Comparison of ENCODE assay signal across 21 cellular contexts in genomic region chr16:30478766-30479478, GRCh38. TPM values are rescaled to one million over a fixed set of nuclear protein-coding genes. Genes with fewer than 3 reads are reported as not detected.
DNase-seq lines count a peak whose midpoint lies in the region; ATAC-seq lines count a peak whose summit lies in the region.
"Had no signal": no experiment of that assay in that cellular context is flagged by ENCODE, and none has a peak within 500 bp of the region (broad histone marks: within the 10 kb centered on the region; RNA-seq: fewer than 3 reads in every experiment).

No MANE protein-coding gene starts in this region.

- intact Hi-C loops in activated naive CD4-positive, alpha-beta T cell treated with anti-CD3 and anti-CD28 coated beads for 36 hours (cut with micrococcal nuclease), result no loop called here

- H3K4me3 Mint-ChIP-seq in activated naive CD4-positive, alpha-beta T cell treated with anti-CD3 and anti-CD28 coated beads for 36 hours, result no peak overlapping the region
- H3K4me3 Mint-ChIP-seq in IgD-negative memory B cell, result peak overlapping the region in 2 of 4 donors; percentile 61 to 77
- H3K4me3 Mint-ChIP-seq in activated naive CD8-positive, alpha-beta T cell treated with anti-CD3 and anti-CD28 coated beads for 36 hours, result no peak overlapping the region
- H3K4me3 Mint-ChIP-seq in stimulated activated naive B cell treated with anti-CD40 and anti-IgM and Interleukin-4, amounts not matched to agents 10 μg/mL and 1 μg/mL and 100 μg/mL, for 72 hours, result peak overlapping the region; percentile 1 to 26

- no peak for ATAC-seq in activated naive CD4-positive, alpha-beta T cell treated with anti-CD3 and anti-CD28 coated beads, Interleukin-2, amount 50 U/mL, for 72 hours
- ATAC-seq in stimulated activated naive B cell treated with anti-CD40 and anti-IgM and Interleukin-4, amounts not matched to agents 10 μg/mL and 1 μg/mL and 100 μg/mL, for 72 hours (replicated peaks), result peak; percentile 56 to 68
- no peak for ATAC-seq in GM21717 (IDR thresholded peaks at IDR 0.05; ENCODE audit: unreplicated experiment)
- ATAC-seq: esophagus mucosa, left lobe of liver had no signal

- H3K27ac Mint-ChIP-seq in activated naive CD4-positive, alpha-beta T cell treated with anti-CD3 and anti-CD28 coated beads for 36 hours, result peak overlapping the region; percentile 6
- no peak overlapping the region for H3K27ac Mint-ChIP-seq in activated naive CD4-positive, alpha-beta T cell treated with anti-CD3 and anti-CD28 coated beads, Interleukin-2, amount 50 U/mL, for 72 hours
- H3K27ac Mint-ChIP-seq in IgD-negative memory B cell, result peak overlapping the region; percentile 18 to 69 (median 54)
- peak overlapping the region; percentile 59 for H3K27ac Mint-ChIP-seq in activated naive CD8-positive, alpha-beta T cell treated with anti-CD3 and anti-CD28 coated beads for 36 hours
- H3K27ac Mint-ChIP-seq in stimulated activated naive B cell treated with anti-CD40 and anti-IgM and Interleukin-4, amounts not matched to agents 10 μg/mL and 1 μg/mL and 100 μg/mL, for 72 hours, result peak overlapping the region; percentile 47

- CTCF ChIA-PET in activated naive CD4-positive, alpha-beta T cell treated with anti-CD3 and anti-CD28 coated beads for 36 hours (lab: Charles Lee), result interaction anchor here (0.8 to 1.7 kb wide), 3 partner anchors 29 to 216 kb away, joined by 3 to 8 read pairs (median 3); partner anchors contain the start of gene DCTPP1

- no peaks in the 10 kb centered on the region for H3K9me3 Mint-ChIP-seq in activated naive CD4-positive, alpha-beta T cell treated with anti-CD3 and anti-CD28 coated beads for 36 hours
- no peaks in the 10 kb centered on the region for H3K9me3 Mint-ChIP-seq in activated naive CD4-positive, alpha-beta T cell treated with anti-CD3 and anti-CD28 coated beads, Interleukin-2, amount 50 U/mL, for 72 hours
- no peaks in the 10 kb centered on the region for H3K9me3 Mint-ChIP-seq in IgD-negative memory B cell
- H3K9me3 Mint-ChIP-seq in activated naive CD8-positive, alpha-beta T cell treated with anti-CD3 and anti-CD28 coated beads for 36 hours, result no peaks in the 10 kb centered on the region
- H3K9me3 Mint-ChIP-seq in stimulated activated naive B cell treated with anti-CD40 and anti-IgM and Interleukin-4, amounts not matched to agents 10 μg/mL and 1 μg/mL and 100 μg/mL, for 72 hours, result peaks cover 0 to 3% of the 10 kb centered on the region in 2 donors

- peaks cover 46% of the 10 kb centered on the region for H3K4me1 Mint-ChIP-seq in activated naive CD4-positive, alpha-beta T cell treated with anti-CD3 and anti-CD28 coated beads for 36 hours (ENCODE audit: low read depth)
- H3K4me1 Mint-ChIP-seq in IgD-negative memory B cell, result peaks cover 13 to 29% (median 26%) of the 10 kb centered on the region in 3 donors
- peaks cover 57% of the 10 kb centered on the region for H3K4me1 Mint-ChIP-seq in activated naive CD8-positive, alpha-beta T cell treated with anti-CD3 and anti-CD28 coated beads for 36 hours
- H3K4me1 Mint-ChIP-seq in stimulated activated naive B cell treated with anti-CD40 and anti-IgM and Interleukin-4, amounts not matched to agents 10 μg/mL and 1 μg/mL and 100 μg/mL, for 72 hours, result peaks cover 37 to 69% of the 10 kb centered on the region in 2 donors

- no peak for DNase-seq in activated naive CD4-positive, alpha-beta T cell treated with anti-CD3 and anti-CD28 coated beads for 36 hours
- no peak for DNase-seq in activated naive CD4-positive, alpha-beta T cell treated with anti-CD3 and anti-CD28 coated beads, Interleukin-2, amount 50 U/mL, for 72 hours (ENCODE audit: low spot score in 2 of 2)
- no peak for DNase-seq in activated naive CD8-positive, alpha-beta T cell treated with anti-CD3 and anti-CD28 coated beads for 36 hours
- no peak for DNase-seq in stimulated activated naive B cell treated with anti-CD40 and anti-IgM and Interleukin-4, amounts not matched to agents 10 μg/mL and 1 μg/mL and 100 μg/mL, for 72 hours
- no peak for DNase-seq in HuH-7 (ENCODE audit: low spot score)
- DNase-seq in DMS153 treated with DMSO at 0.1 percent for 48 hours (lab: John Stamatoyannopoulos, UW; ENCODE audit: unreplicated experiment), result no peak
- DNase-seq: adrenal gland; COR-L47; EL; HCEC 1CT; KBM-7; midbrain; NCI-H1092; NCI-H526 treated with DMSO at 0.1 percent for 48 hours; retina; SJCRH30; stimulated activated CD4-positive, alpha-beta T cell treated with anti-CD3 and anti-CD28 coated beads, Interleukin-12 subunit alpha, Interleukin-12 subunit beta, amount 100 ng/mL, for 4 hours had no signal

- H3K27me3 Mint-ChIP-seq in activated naive CD4-positive, alpha-beta T cell treated with anti-CD3 and anti-CD28 coated beads for 36 hours (ENCODE audit: low read depth), result no peaks in the 10 kb centered on the region
- H3K27me3 Mint-ChIP-seq in IgD-negative memory B cell, result no peaks in the 10 kb centered on the region
- H3K27me3 Mint-ChIP-seq in activated naive CD8-positive, alpha-beta T cell treated with anti-CD3 and anti-CD28 coated beads for 36 hours, result no peaks in the 10 kb centered on the region
- no peaks in the 10 kb centered on the region for H3K27me3 Mint-ChIP-seq in stimulated activated naive B cell treated with anti-CD40 and anti-IgM and Interleukin-4, amounts not matched to agents 10 μg/mL and 1 μg/mL and 100 μg/mL, for 72 hours

- H3K36me3 Mint-ChIP-seq in activated naive CD4-positive, alpha-beta T cell treated with anti-CD3 and anti-CD28 coated beads for 36 hours (ENCODE audit: low read depth), result peaks cover 52% of the 10 kb centered on the region
- H3K36me3 Mint-ChIP-seq in activated naive CD4-positive, alpha-beta T cell treated with anti-CD3 and anti-CD28 coated beads, Interleukin-2, amount 50 U/mL, for 72 hours, result peaks cover 52 to 59% of the 10 kb centered on the region in 2 donors
- H3K36me3 Mint-ChIP-seq in IgD-negative memory B cell, result peaks cover 5% of the 10 kb centered on the region
- H3K36me3 Mint-ChIP-seq in activated naive CD8-positive, alpha-beta T cell treated with anti-CD3 and anti-CD28 coated beads for 36 hours, result peaks cover 75% of the 10 kb centered on the region
- peaks cover 67 to 77% of the 10 kb centered on the region in 2 donors for H3K36me3 Mint-ChIP-seq in stimulated activated naive B cell treated with anti-CD40 and anti-IgM and Interleukin-4, amounts not matched to agents 10 μg/mL and 1 μg/mL and 100 μg/mL, for 72 hours

RNA-seq across cellular contexts. Expression of gene ITGAL, which starts 6.4 kb away (rescaled TPM):
- total RNA-seq in activated naive CD4-positive, alpha-beta T cell treated with anti-CD3 and anti-CD28 coated beads for 36 hours, result 10 to 100 TPM; 83.8 to 89.0 TPM
- 100 to 1,000 TPM; 297 to 390 TPM for total RNA-seq in activated naive CD4-positive, alpha-beta T cell treated with anti-CD3 and anti-CD28 coated beads, Interleukin-2, amount 50 U/mL, for 72 hours
- 51.9 TPM for polyA plus RNA-seq in IgD-negative memory B cell
- total RNA-seq in activated naive CD8-positive, alpha-beta T cell treated with anti-CD3 and anti-CD28 coated beads for 36 hours, result 100 to 1,000 TPM; 233 to 235 TPM
- total RNA-seq: SJCRH30 had no signal

RNA-seq across cellular contexts. Expression of gene SEPHS2, which starts 33.2 kb away (rescaled TPM):
- total RNA-seq in activated naive CD4-positive, alpha-beta T cell treated with anti-CD3 and anti-CD28 coated beads for 36 hours, result 10 to 100 TPM; 37.8 to 39.2 TPM
- 10 to 100 TPM; 54.8 to 62.7 TPM for total RNA-seq in activated naive CD4-positive, alpha-beta T cell treated with anti-CD3 and anti-CD28 coated beads, Interleukin-2, amount 50 U/mL, for 72 hours
- 64.0 TPM for polyA plus RNA-seq in IgD-negative memory B cell
- 10 to 100 TPM; 80.1 to 80.6 TPM for total RNA-seq in activated naive CD8-positive, alpha-beta T cell treated with anti-CD3 and anti-CD28 coated beads for 36 hours

RNA-seq across cellular contexts. Expression of gene ZNF768, which starts 47.4 kb away (rescaled TPM):
- total RNA-seq in activated naive CD4-positive, alpha-beta T cell treated with anti-CD3 and anti-CD28 coated beads for 36 hours, result 1 to 10 TPM; 7.8 to 8.3 TPM
- total RNA-seq in activated naive CD4-positive, alpha-beta T cell treated with anti-CD3 and anti-CD28 coated beads, Interleukin-2, amount 50 U/mL, for 72 hours, result 1 to 10 TPM; 2.3 to 9.3 TPM
- 12.7 TPM for polyA plus RNA-seq in IgD-negative memory B cell
- 10 to 100 TPM; 11.4 to 11.8 TPM for total RNA-seq in activated naive CD8-positive, alpha-beta T cell treated with anti-CD3 and anti-CD28 coated beads for 36 hours

RNA-seq across cellular contexts. Expression of gene DCTPP1, which starts 49.1 kb away (rescaled TPM):
- total RNA-seq in activated naive CD4-positive, alpha-beta T cell treated with anti-CD3 and anti-CD28 coated beads for 36 hours, result 10 to 100 TPM; 69.9 to 73.0 TPM
- total RNA-seq in activated naive CD4-positive, alpha-beta T cell treated with anti-CD3 and anti-CD28 coated beads, Interleukin-2, amount 50 U/mL, for 72 hours, result 100 to 1,000 TPM in 1 of 2 donors, 10 to 100 TPM in 1; 53.1 to 113 TPM
- 137 TPM for polyA plus RNA-seq in IgD-negative memory B cell
- total RNA-seq in activated naive CD8-positive, alpha-beta T cell treated with anti-CD3 and anti-CD28 coated beads for 36 hours, result 100 to 1,000 TPM; 181 to 183 TPM

RNA-seq across cellular contexts. Expression of gene ZNF747, which starts 55.7 kb away (rescaled TPM):
- total RNA-seq in activated naive CD4-positive, alpha-beta T cell treated with anti-CD3 and anti-CD28 coated beads for 36 hours, result 1 to 10 TPM; 5.1 to 6.1 TPM
- total RNA-seq in activated naive CD4-positive, alpha-beta T cell treated with anti-CD3 and anti-CD28 coated beads, Interleukin-2, amount 50 U/mL, for 72 hours, result 1 to 10 TPM; 4.5 to 8.2 TPM
- polyA plus RNA-seq in IgD-negative memory B cell, result 14.8 TPM
- 10 to 100 TPM; 10.9 to 11.2 TPM for total RNA-seq in activated naive CD8-positive, alpha-beta T cell treated with anti-CD3 and anti-CD28 coated beads for 36 hours

Comparison
In these comparisons a context has a peak if more than half of its experiments do, and no peak if none do; other contexts are left out.
1. H3K27ac Mint-ChIP-seq: peak in activated naive CD4-positive, alpha-beta T cell treated with anti-CD3 and anti-CD28 coated beads for 36 hours (single experiment), IgD-negative memory B cell (3 of 3), activated naive CD8-positive, alpha-beta T cell treated with anti-CD3 and anti-CD28 coated beads for 36 hours (single experiment) and stimulated activated naive B cell treated with anti-CD40 and anti-IgM and Interleukin-4, amounts not matched to agents 10 μg/mL and 1 μg/mL and 100 μg/mL, for 72 hours (single experiment); none in activated naive CD4-positive, alpha-beta T cell treated with anti-CD3 and anti-CD28 coated beads, Interleukin-2, amount 50 U/mL, for 72 hours (0 of 2).
2. H3K4me3 Mint-ChIP-seq: peak in stimulated activated naive B cell treated with anti-CD40 and anti-IgM and Interleukin-4, amounts not matched to agents 10 μg/mL and 1 μg/mL and 100 μg/mL, for 72 hours (2 of 2); none in activated naive CD4-positive, alpha-beta T cell treated with anti-CD3 and anti-CD28 coated beads for 36 hours (single experiment) and activated naive CD8-positive, alpha-beta T cell treated with anti-CD3 and anti-CD28 coated beads for 36 hours (single experiment).
3. ATAC-seq: peak in stimulated activated naive B cell treated with anti-CD40 and anti-IgM and Interleukin-4, amounts not matched to agents 10 μg/mL and 1 μg/mL and 100 μg/mL, for 72 hours (2 of 2); none in activated naive CD4-positive, alpha-beta T cell treated with anti-CD3 and anti-CD28 coated beads, Interleukin-2, amount 50 U/mL, for 72 hours (0 of 2) and GM21717 (single experiment).